1 cellular context compared by ENCODE assay signal in the genomic region with DNA sequence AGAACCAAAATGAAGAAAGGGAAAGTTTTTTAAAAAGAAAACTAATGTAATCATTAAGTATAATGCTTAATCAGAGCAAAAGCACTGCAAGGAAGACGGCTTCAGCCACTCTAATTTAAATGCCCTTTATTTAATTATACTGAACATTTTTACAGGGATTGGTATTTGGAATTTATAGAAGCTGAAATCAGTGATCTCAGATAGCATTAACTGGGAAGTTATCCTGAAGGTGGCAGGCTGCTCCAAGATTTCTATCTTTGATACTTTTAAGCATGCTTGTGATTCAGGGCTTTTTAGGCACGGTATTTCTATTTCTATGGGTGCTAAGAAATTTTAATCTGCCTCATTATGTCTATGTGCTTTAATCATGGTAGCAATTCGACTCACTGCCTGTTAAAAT.
TF ChIP-seq lines count a peak whose summit lies in the region.

No MANE protein-coding gene starts in this region.

TF ChIP-seq in IMR-90, 13 proteins besides CTCF, POLR2A, EP300 and RAD21:
- TF ChIP-seq, protein P1, sequence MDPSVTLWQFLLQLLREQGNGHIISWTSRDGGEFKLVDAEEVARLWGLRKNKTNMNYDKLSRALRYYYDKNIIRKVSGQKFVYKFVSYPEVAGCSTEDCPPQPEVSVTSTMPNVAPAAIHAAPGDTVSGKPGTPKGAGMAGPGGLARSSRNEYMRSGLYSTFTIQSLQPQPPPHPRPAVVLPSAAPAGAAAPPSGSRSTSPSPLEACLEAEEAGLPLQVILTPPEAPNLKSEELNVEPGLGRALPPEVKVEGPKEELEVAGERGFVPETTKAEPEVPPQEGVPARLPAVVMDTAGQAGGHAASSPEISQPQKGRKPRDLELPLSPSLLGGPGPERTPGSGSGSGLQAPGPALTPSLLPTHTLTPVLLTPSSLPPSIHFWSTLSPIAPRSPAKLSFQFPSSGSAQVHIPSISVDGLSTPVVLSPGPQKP (IDR thresholded peaks at IDR 0.05; ENCODE audit: borderline replicate concordance, low read depth, low read length), result no peak
- TF ChIP-seq SMC3 (IDR thresholded peaks at IDR 0.05; ENCODE audit: low read depth, low read length) (peak; percentile 40), MAZ (IDR thresholded peaks at IDR 0.05; ENCODE audit: borderline replicate concordance, low read depth, low read length) (no peak), CHD1 (IDR thresholded peaks at IDR 0.05; ENCODE audit: low read depth, low read length) (no peak), RFX5 (IDR thresholded peaks at IDR 0.05; ENCODE audit: low read depth, low read length) (no peak)
- TF ChIP-seq, protein P2, sequence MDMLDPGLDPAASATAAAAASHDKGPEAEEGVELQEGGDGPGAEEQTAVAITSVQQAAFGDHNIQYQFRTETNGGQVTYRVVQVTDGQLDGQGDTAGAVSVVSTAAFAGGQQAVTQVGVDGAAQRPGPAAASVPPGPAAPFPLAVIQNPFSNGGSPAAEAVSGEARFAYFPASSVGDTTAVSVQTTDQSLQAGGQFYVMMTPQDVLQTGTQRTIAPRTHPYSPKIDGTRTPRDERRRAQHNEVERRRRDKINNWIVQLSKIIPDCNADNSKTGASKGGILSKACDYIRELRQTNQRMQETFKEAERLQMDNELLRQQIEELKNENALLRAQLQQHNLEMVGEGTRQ (IDR thresholded peaks at IDR 0.05; ENCODE audit: low read depth, low read length), result no peak
